In genomic region chr2:111598944-111599343, GRCh38 we compare ENCODE assay signal across 7 cellular contexts.
A peak's percentile ranks its signal among the peaks of the same experiment; 100 is the strongest.
DNase-seq lines count a peak whose midpoint lies in the region; ATAC-seq and TF ChIP-seq lines count a peak whose summit lies in the region.
"Not testable (repeated sequence)": the region's sequence is repeated elsewhere in the genome, so short reads cannot be mapped to it uniquely, and the experiment has no call there.

No MANE protein-coding gene starts in this region.

- in situ Hi-C loops in Panc1 (cut with HindIII; ENCODE audit: low pct_unique_long_range_greater_than_20kb, low sequenced_read_pairs) = not testable (repeated sequence)

- not testable (repeated sequence) for BruUV-seq in Panc1 (replicated peaks; lab: Mats Ljungman, UMichigan)

- POLR2A ChIA-PET in Panc1 (lab: Charles Lee); activated CD4-positive, alpha-beta T cell treated with anti-CD3 and anti-CD28 coated beads for 36 hours (lab: Charles Lee): not testable (repeated sequence)

- intact Hi-C loops in Panc1 (cut with micrococcal nuclease; ENCODE audit: unreplicated experiment); activated CD4-positive, alpha-beta T cell treated with anti-CD3 and anti-CD28 coated beads for 36 hours (cut with DNase I, micrococcal nuclease); left cardiac atrium (cut with DNase I): not testable (repeated sequence)

- not testable (repeated sequence) for H3K9me3 ChIP-seq in Panc1 (ENCODE audit: control insufficient read depth, insufficient read depth, low read depth, low read length)

- H3K27me3 ChIP-seq in Panc1 (ENCODE audit: control insufficient read depth, insufficient read depth, low read length) = not testable (repeated sequence)

- H3K4me1 Mint-ChIP-seq in activated CD4-positive, alpha-beta T cell treated with anti-CD3 and anti-CD28 coated beads for 36 hours; activated T-cell treated with anti-CD3 and anti-CD28 coated beads, Interleukin-2, amount 50 U/mL, for 4 hours (ENCODE audit: low read depth); activated naive CD8-positive, alpha-beta T cell treated with anti-CD3 and anti-CD28 coated beads, Interleukin-2, amount 50 U/mL, for 24 hours: not testable (repeated sequence)

- not testable (repeated sequence) for H3K4me3 Mint-ChIP-seq in activated CD4-positive, alpha-beta T cell treated with anti-CD3 and anti-CD28 coated beads for 36 hours; activated T-cell treated with anti-CD3 and anti-CD28 coated beads, Interleukin-2, amount 50 U/mL, for 4 hours; activated naive CD8-positive, alpha-beta T cell treated with anti-CD3 and anti-CD28 coated beads, Interleukin-2, amount 50 U/mL, for 24 hours

- not testable (repeated sequence) for H3K27me3 Mint-ChIP-seq in activated CD4-positive, alpha-beta T cell treated with anti-CD3 and anti-CD28 coated beads for 36 hours; activated T-cell treated with anti-CD3 and anti-CD28 coated beads, Interleukin-2, amount 50 U/mL, for 4 hours (ENCODE audit: low read depth); activated naive CD8-positive, alpha-beta T cell treated with anti-CD3 and anti-CD28 coated beads, Interleukin-2, amount 50 U/mL, for 24 hours

- not testable (repeated sequence) for TF ChIP-seq CTCF in Panc1 (IDR thresholded peaks at IDR 0.05); omental fat pad (IDR thresholded peaks at IDR 0.05)

- H3K36me3 Mint-ChIP-seq in activated CD4-positive, alpha-beta T cell treated with anti-CD3 and anti-CD28 coated beads for 36 hours (ENCODE audit: low read depth); activated T-cell treated with anti-CD3 and anti-CD28 coated beads, Interleukin-2, amount 50 U/mL, for 4 hours (ENCODE audit: insufficient read depth); activated naive CD8-positive, alpha-beta T cell treated with anti-CD3 and anti-CD28 coated beads, Interleukin-2, amount 50 U/mL, for 24 hours (ENCODE audit: low read depth): not testable (repeated sequence)

- ATAC-seq in Panc1 = not testable (repeated sequence)
- ATAC-seq in activated CD4-positive, alpha-beta T cell treated with anti-CD3 and anti-CD28 coated beads for 36 hours = peak; percentile 78
- peak; percentile 49 to 73 for ATAC-seq in activated T-cell treated with anti-CD3 and anti-CD28 coated beads, Interleukin-2, amount 50 U/mL, for 4 hours
- peak; percentile 60 for ATAC-seq in activated naive CD8-positive, alpha-beta T cell treated with anti-CD3 and anti-CD28 coated beads, Interleukin-2, amount 50 U/mL, for 24 hours
- ATAC-seq in esophagus mucosa = peak; percentile 49
- ATAC-seq in left cardiac atrium = peak; percentile 53 to 56
- peak; percentile 25 for ATAC-seq in omental fat pad (ENCODE audit: low FRiP score)

- H3K27ac ChIP-seq in Panc1 (ENCODE audit: low read length) = peak overlapping the region; percentile 39; the same call in 1 of the 2 replicates

- H3K9me3 Mint-ChIP-seq in activated CD4-positive, alpha-beta T cell treated with anti-CD3 and anti-CD28 coated beads for 36 hours (ENCODE audit: low read depth); activated T-cell treated with anti-CD3 and anti-CD28 coated beads, Interleukin-2, amount 50 U/mL, for 4 hours; activated naive CD8-positive, alpha-beta T cell treated with anti-CD3 and anti-CD28 coated beads, Interleukin-2, amount 50 U/mL, for 24 hours: not testable (repeated sequence)

- not testable (repeated sequence) for H3K36me3 ChIP-seq in Panc1 (ENCODE audit: control insufficient read depth, insufficient read depth, low read length)

- H3K4me1 ChIP-seq in Panc1 (ENCODE audit: control insufficient read depth, insufficient read depth, low read length) = not testable (repeated sequence)

- CTCF ChIA-PET in Panc1 (lab: Charles Lee); activated CD4-positive, alpha-beta T cell treated with anti-CD3 and anti-CD28 coated beads for 36 hours (lab: Charles Lee): not testable (repeated sequence)

- not testable (repeated sequence) for DNase-seq in Panc1 (ENCODE audit: low read depth, low spot score); activated CD4-positive, alpha-beta T cell treated with anti-CD3 and anti-CD28 coated beads for 36 hours; activated T-cell treated with anti-CD3 and anti-CD28 coated beads, Interleukin-2, amount 50 U/mL, for 4 hours; activated naive CD8-positive, alpha-beta T cell treated with anti-CD3 and anti-CD28 coated beads, Interleukin-2, amount 50 U/mL, for 24 hours; left cardiac atrium; omental fat pad (ENCODE audit: low spot score)

- not testable (repeated sequence) for H3K27ac Mint-ChIP-seq in activated CD4-positive, alpha-beta T cell treated with anti-CD3 and anti-CD28 coated beads for 36 hours; activated naive CD8-positive, alpha-beta T cell treated with anti-CD3 and anti-CD28 coated beads, Interleukin-2, amount 50 U/mL, for 24 hours

- not testable (repeated sequence) for H3K4me3 ChIP-seq in Panc1 (ENCODE audit: low read depth in 2 of 2, low read length in 2 of 2)
